In genomic region chr9:135669018-135669417, GRCh38 we compare ENCODE assay signal across 9 cellular contexts. TPM values are rescaled to one million over a fixed set of nuclear protein-coding genes. Genes with fewer than 3 reads are reported as not detected.
"Had no signal": no experiment of that assay in that cellular context is flagged by ENCODE, and none has a peak within 500 bp of the region (broad histone marks: within the 10 kb centered on the region; RNA-seq: fewer than 3 reads in every experiment).

No MANE protein-coding gene starts in this region.

RNA-seq across cellular contexts. Expression of gene LCN9, which starts 5.9 kb away (rescaled TPM):
- total RNA-seq: LHCN-M2, MCF 10A, NCI-H460, OCI-LY7, PC-9, Right ventricle myocardium inferior, RPMI7951, SJCRH30, SK-MEL-5 had no signal

RNA-seq across cellular contexts. Expression of gene GLT6D1, which starts 29.7 kb away (rescaled TPM):
- total RNA-seq: LHCN-M2, MCF 10A, NCI-H460, OCI-LY7, PC-9, Right ventricle myocardium inferior, RPMI7951, SJCRH30, SK-MEL-5 had no signal

RNA-seq across cellular contexts. Expression of gene SOHLH1, which starts 30.3 kb away (rescaled TPM):
- total RNA-seq: LHCN-M2, MCF 10A, NCI-H460, OCI-LY7, PC-9, Right ventricle myocardium inferior, RPMI7951, SK-MEL-5 had no signal

RNA-seq across cellular contexts. Expression of gene KCNT1, which starts 33.0 kb away (rescaled TPM):
- total RNA-seq: LHCN-M2, MCF 10A, NCI-H460, OCI-LY7, PC-9, RPMI7951, SK-MEL-5 had no signal
